In genomic region chr5:155839251-155840037, GRCh38 we compare ENCODE assay signal across 17 cellular contexts.
A peak's percentile ranks its signal among the peaks of the same experiment; 100 is the strongest.
DNase-seq lines count a peak whose midpoint lies in the region; ATAC-seq and TF ChIP-seq lines count a peak whose summit lies in the region.
"Had no signal": no experiment of that assay in that cellular context is flagged by ENCODE, and none has a peak within 500 bp of the region (broad histone marks: within the 10 kb centered on the region; RNA-seq: fewer than 3 reads in every experiment).

No MANE protein-coding gene starts in this region.

- DNase-seq in DMS53 (lab: John Stamatoyannopoulos, UW) (peak; percentile 95), LNCaP clone FGC (ENCODE audit: low read depth) (peak; percentile 4), RWPE1 (ENCODE audit: low spot score) (peak; percentile 14), myocyte (ENCODE audit: low read depth) (peak; percentile 81), HCEC 1CT (no peak)
- DNase-seq: activated CD4-positive, alpha-beta memory T cell treated with anti-CD3 and anti-CD28 coated beads, Interleukin-2, amount 10 ng/mL, durations not matched to agents 7 days and 5 days; activated gamma-delta T cell treated with Interleukin-2 at 50 U/mL for 16 hours; CD4-positive, CD25-positive, alpha-beta regulatory T cell; effector CD4-positive, alpha-beta T cell; foreskin fibroblast; kidney; naive B cell; NCI-H345; T1000 had no signal

- CTCF ChIA-PET in RWPE1 (lab: Yijun Ruan, JAX): interaction anchor here (0.6 kb wide), 2 partner anchors 10 to 1059 kb away, joined by 4 to 5 read pairs; no protein-coding TSS in a partner anchor

- POLR2A ChIA-PET in RWPE1 (lab: Yijun Ruan, JAX; ENCODE audit: low non-redundant PET): no interaction called here

- no peak overlapping the region for H3K27ac ChIP-seq in RWPE1

- TF ChIP-seq CTCF in LNCaP clone FGC (IDR thresholded peaks at IDR 0.05; ENCODE audit: control insufficient read depth, extremely low read depth, insufficient read depth) (no peak), RWPE1 (conservative IDR thresholded peaks at IDR 0.05; ENCODE audit: low read depth) (no peak)

- no peak for ATAC-seq in GM19467 (IDR thresholded peaks at IDR 0.05; ENCODE audit: unreplicated experiment)
- ATAC-seq in HG03469 (IDR thresholded peaks at IDR 0.05; ENCODE audit: unreplicated experiment): no peak
- ATAC-seq: K562 had no signal

- H3K4me3 ChIP-seq in LNCaP clone FGC (ENCODE audit: low read depth, low read length): no peak overlapping the region
- H3K4me3 ChIP-seq: K562 had no signal
